ENCODE assay signal across 1 cellular context in genomic region chr19:48591021-48591420, GRCh38.
TF ChIP-seq lines count a peak whose summit lies in the region.

No MANE protein-coding gene starts in this region.

TF ChIP-seq in K562, 482 proteins besides CTCF, POLR2A, EP300 and RAD21:
- TF ChIP-seq SPI1 (IDR thresholded peaks at IDR 0.05; ENCODE audit: borderline replicate concordance, low read depth, low read length) (peak; percentile 49; the same call in 1 of the 2 replicates), ZNF41 (CRISPR knock-in tag; conservative IDR thresholded peaks at IDR 0.05) (no peak), HDAC1 (IDR thresholded peaks at IDR 0.05) (no peak), RNF2 (IDR thresholded peaks at IDR 0.05) (no peak), KLF16 (IDR thresholded peaks at IDR 0.05) (no peak), SMC3 (conservative IDR thresholded peaks at IDR 0.05; ENCODE audit: insufficient read depth, low read depth, low read length) (0 out of 2 replicates have a peak, but pooled peaks have one; percentile 7), ZNF316 (IDR thresholded peaks at IDR 0.05) (peak; percentile 28; the same call in 1 of the 2 replicates)
